In genomic region chr3:25648107-25648535, GRCh38 we compare ENCODE assay signal across 9 cellular contexts. TPM values are rescaled to one million over a fixed set of nuclear protein-coding genes. Genes with fewer than 3 reads are reported as not detected.
DNase-seq lines count a peak whose midpoint lies in the region; FAIRE-seq and TF ChIP-seq lines count a peak whose summit lies in the region.
"Had no signal": no experiment of that assay in that cellular context is flagged by ENCODE, and none has a peak within 500 bp of the region (broad histone marks: within the 10 kb centered on the region; RNA-seq: fewer than 3 reads in every experiment).

No MANE protein-coding gene starts in this region.

- H3K4me3 Mint-ChIP-seq in activated T-helper 1 cell treated with anti-CD3 and anti-CD28 coated beads, Interleukin-12 subunit alpha, Interleukin-12 subunit beta, Interleukin-2, Interleukin-4 antibody, amounts not matched to agents 30 ng/mL and 10 ng/mL and 1 ng/mL, durations not matched to agents 14 hours and 24 hours and 36 hours = no peak overlapping the region
- H3K4me3 Mint-ChIP-seq: stimulated activated naive CD8-positive, alpha-beta T cell treated with anti-CD3 and anti-CD28 coated beads, Interleukin-15, Interleukin-2, amounts not matched to agents 100 ng/mL and 50 ng/mL, for 24 hours had no signal

- H3K4me1 ChIP-seq in tibial artery = peaks cover 0 to 24% (median 1%) of the 10 kb centered on the region in 4 donors

- peaks cover 17% of the 10 kb centered on the region for H3K9me3 Mint-ChIP-seq in activated T-helper 1 cell treated with anti-CD3 and anti-CD28 coated beads, Interleukin-12 subunit alpha, Interleukin-12 subunit beta, Interleukin-2, Interleukin-4 antibody, amounts not matched to agents 30 ng/mL and 10 ng/mL and 1 ng/mL, durations not matched to agents 14 hours and 24 hours and 36 hours

- TF ChIP-seq CTCF in fibroblast of villous mesenchyme (IDR thresholded peaks at IDR 0.05; ENCODE audit: insufficient read depth, low read depth, low read length) (peak; percentile 98), tibial artery (IDR thresholded peaks at IDR 0.05) (peak; percentile 70 to 73)

- FAIRE-seq in G401.6 (lab: Jason Lieb, UNC) = peak; percentile 94

- intact Hi-C loops in activated T-helper 1 cell treated with anti-CD3 and anti-CD28 coated beads, Interleukin-12 subunit alpha, Interleukin-12 subunit beta, Interleukin-2, Interleukin-4 antibody, amounts not matched to agents 30 ng/mL and 10 ng/mL and 1 ng/mL, durations not matched to agents 14 hours and 24 hours and 36 hours (cut with micrococcal nuclease) = loop anchor here (1.0 to 10.0 kb wide), 7 partner anchors 17 to 457 kb away; partner anchors contain the start of gene OXSM
- intact Hi-C loops in tibial artery (cut with DNase I; ENCODE audit: low total_unique reads) = loop anchor here (5.0 kb wide), 1 partner anchor 209 kb away; no protein-coding TSS in a partner anchor

- H3K27ac Mint-ChIP-seq in activated T-helper 1 cell treated with anti-CD3 and anti-CD28 coated beads, Interleukin-12 subunit alpha, Interleukin-12 subunit beta, Interleukin-2, Interleukin-4 antibody, amounts not matched to agents 30 ng/mL and 10 ng/mL and 1 ng/mL, durations not matched to agents 14 hours and 24 hours and 36 hours = peak overlapping the region; percentile 14
- H3K27ac Mint-ChIP-seq: stimulated activated naive CD8-positive, alpha-beta T cell treated with anti-CD3 and anti-CD28 coated beads, Interleukin-15, Interleukin-2, amounts not matched to agents 100 ng/mL and 50 ng/mL, for 24 hours had no signal

- H3K4me1 Mint-ChIP-seq in activated T-helper 1 cell treated with anti-CD3 and anti-CD28 coated beads, Interleukin-12 subunit alpha, Interleukin-12 subunit beta, Interleukin-2, Interleukin-4 antibody, amounts not matched to agents 30 ng/mL and 10 ng/mL and 1 ng/mL, durations not matched to agents 14 hours and 24 hours and 36 hours (ENCODE audit: low read depth) = peaks cover 22% of the 10 kb centered on the region

- H3K4me3 ChIP-seq in fibroblast of villous mesenchyme (ENCODE audit: low read depth, low read length) (no peak overlapping the region), tibial artery (no peak overlapping the region)

- H3K36me3 Mint-ChIP-seq in activated T-helper 1 cell treated with anti-CD3 and anti-CD28 coated beads, Interleukin-12 subunit alpha, Interleukin-12 subunit beta, Interleukin-2, Interleukin-4 antibody, amounts not matched to agents 30 ng/mL and 10 ng/mL and 1 ng/mL, durations not matched to agents 14 hours and 24 hours and 36 hours (ENCODE audit: low read depth) = peaks cover 29% of the 10 kb centered on the region

- H3K27me3 Mint-ChIP-seq in activated T-helper 1 cell treated with anti-CD3 and anti-CD28 coated beads, Interleukin-12 subunit alpha, Interleukin-12 subunit beta, Interleukin-2, Interleukin-4 antibody, amounts not matched to agents 30 ng/mL and 10 ng/mL and 1 ng/mL, durations not matched to agents 14 hours and 24 hours and 36 hours (ENCODE audit: insufficient read depth) = no peaks in the 10 kb centered on the region
- H3K27me3 Mint-ChIP-seq: stimulated activated naive CD8-positive, alpha-beta T cell treated with anti-CD3 and anti-CD28 coated beads, Interleukin-15, Interleukin-2, amounts not matched to agents 100 ng/mL and 50 ng/mL, for 24 hours had no signal

- H3K36me3 ChIP-seq in tibial artery = peaks cover 0 to 7% (median 3%) of the 10 kb centered on the region in 3 donors

- no peak overlapping the region for H3K27ac ChIP-seq in tibial artery

- no peaks in the 10 kb centered on the region for H3K27me3 ChIP-seq in tibial artery

- DNase-seq in H4 (ENCODE audit: low spot score) (peak; percentile 56), Kasumi-1 (lab: John Stamatoyannopoulos, UW) (peak; percentile 90 to 95), RPMI8226 (peak; percentile 87), fibroblast of villous mesenchyme (ENCODE audit: low read depth) (peak; percentile 85), occipital lobe (lab: John Stamatoyannopoulos, UW) (peak; percentile 21), tibial artery (peak in 1 of 2 donors; percentile 64)
- peak; percentile 71 for DNase-seq in activated T-helper 1 cell treated with anti-CD3 and anti-CD28 coated beads, Interleukin-12 subunit alpha, Interleukin-12 subunit beta, Interleukin-2, Interleukin-4 antibody, amounts not matched to agents 30 ng/mL and 10 ng/mL and 1 ng/mL, durations not matched to agents 14 hours and 24 hours and 36 hours (ENCODE audit: low spot score)

- peaks cover 0 to 13% (median 9%) of the 10 kb centered on the region in 3 donors for H3K9me3 ChIP-seq in tibial artery

RNA-seq across cellular contexts. Expression of gene TOP2B, which starts 16.6 kb away (rescaled TPM):
- total RNA-seq in H4 (2014; rRNA removed; shearing (Covaris generic)) = 38.9 and 45.3 TPM in 2 replicates
- total RNA-seq in activated T-helper 1 cell treated with anti-CD3 and anti-CD28 coated beads, Interleukin-12 subunit alpha, Interleukin-12 subunit beta, Interleukin-2, Interleukin-4 antibody, amounts not matched to agents 30 ng/mL and 10 ng/mL and 1 ng/mL, durations not matched to agents 14 hours and 24 hours and 36 hours = 133 and 135 TPM in 2 replicates
- total RNA-seq in fibroblast of villous mesenchyme (86.7 and 88.5 TPM in 2 replicates), occipital lobe (433 TPM)
